9 cellular contexts compared by ENCODE assay signal in the genomic region with DNA sequence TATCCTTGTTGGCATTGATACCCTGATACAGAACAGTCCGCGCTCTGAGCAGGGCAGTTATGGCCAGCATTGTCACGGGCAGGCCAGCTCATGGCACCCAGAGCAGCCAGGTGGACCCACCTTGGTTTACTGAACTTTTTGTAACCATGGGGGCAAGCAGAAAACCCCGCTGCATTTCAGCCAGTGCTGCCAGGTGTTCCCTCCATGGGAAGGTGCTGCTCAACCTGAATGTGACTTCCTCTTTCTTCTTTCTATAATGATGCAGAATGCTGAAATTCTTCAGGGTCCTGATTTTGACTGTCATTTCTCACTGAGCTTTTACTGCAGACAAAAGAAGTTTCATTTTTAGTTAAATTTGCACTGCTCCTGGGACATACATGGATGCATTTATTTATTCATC. TPM values are rescaled to one million over a fixed set of nuclear protein-coding genes. Genes with fewer than 3 reads are reported as not detected.
"Had no signal": no experiment of that assay in that cellular context is flagged by ENCODE, and none has a peak within 500 bp of the region (broad histone marks: within the 10 kb centered on the region; RNA-seq: fewer than 3 reads in every experiment).

No MANE protein-coding gene starts in this region.

- H2AFZ ChIP-seq: GM23248 had no signal

- H3K27ac Mint-ChIP-seq: HFFc6, IgD-negative memory B cell had no signal

- ATAC-seq: HCT116, HepG2 had no signal

- H3K9ac ChIP-seq: GM23248 had no signal

- H3K9me3 ChIP-seq: HAP-1 had no signal

- DNase-seq: GM23248, GOT3, H7, HFFc6 had no signal

- H3K27ac ChIP-seq: GM23248, HL-60 had no signal

- H3K4me3 ChIP-seq: GM23248, HAP-1 had no signal

- H3K27me3 Mint-ChIP-seq: IgD-negative memory B cell had no signal

- FAIRE-seq: HepG2 had no signal

- H3K4me3 Mint-ChIP-seq: HFFc6, IgD-negative memory B cell had no signal

- H3K9me3 Mint-ChIP-seq: HFFc6, IgD-negative memory B cell had no signal

RNA-seq across cellular contexts. Expression of gene CABP7, which starts 35.6 kb away (rescaled TPM):
- total RNA-seq: GM23248, H7, HepG2, HFFc6 had no signal
